In the genomic region with DNA sequence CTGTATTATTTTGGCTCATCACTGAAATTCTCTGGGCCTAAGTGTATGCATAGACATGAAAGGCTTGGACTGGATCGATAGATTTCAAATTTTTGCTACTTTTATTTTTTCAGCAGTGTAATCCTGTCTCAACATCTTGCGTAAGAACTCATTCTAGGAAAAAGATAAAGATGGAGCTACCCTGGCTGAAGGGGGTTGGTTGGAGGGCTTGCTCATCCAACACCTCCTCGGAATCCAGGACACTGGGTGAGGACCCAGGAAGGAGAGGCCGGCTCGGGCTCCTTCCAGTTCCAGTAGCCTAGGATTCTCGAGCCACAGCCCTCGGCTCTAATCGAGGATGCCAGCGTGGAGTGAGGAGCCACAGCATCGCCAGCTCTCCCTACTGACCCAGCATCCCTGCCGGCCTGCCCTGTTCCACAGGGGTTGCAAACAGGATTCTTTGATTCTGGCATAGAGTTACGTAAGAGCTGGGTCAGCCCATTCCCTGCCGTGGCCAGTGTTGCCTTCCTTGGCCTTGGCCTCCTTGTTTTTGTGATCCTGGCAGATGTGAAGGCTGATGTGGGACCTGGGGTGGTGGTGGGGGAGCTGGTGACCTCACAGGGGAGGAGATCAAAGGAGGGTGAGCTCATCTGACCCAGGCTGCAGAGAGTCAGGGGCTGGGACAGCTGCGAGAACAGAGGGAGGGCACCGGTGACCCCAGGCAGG, we compare ENCODE assay signal across 16 cellular contexts.
"Had no signal": no experiment of that assay in that cellular context is flagged by ENCODE, and none has a peak within 500 bp of the region (broad histone marks: within the 10 kb centered on the region; RNA-seq: fewer than 3 reads in every experiment).

No MANE protein-coding gene starts in this region.

- H3K27ac ChIP-seq: dorsolateral prefrontal cortex, left lung, neutrophil, skin epidermis, tibial artery had no signal

- H3K27ac Mint-ChIP-seq: activated CD4-positive, alpha-beta T cell treated with anti-CD3 and anti-CD28 coated beads for 36 hours; activated naive CD4-positive, alpha-beta T cell treated with anti-CD3 and anti-CD28 coated beads, Interleukin-2, amount 50 U/mL, for 24 hours; naive B cell had no signal

- H3K36me3 Mint-ChIP-seq: activated naive CD4-positive, alpha-beta T cell treated with anti-CD3 and anti-CD28 coated beads, Interleukin-2, amount 50 U/mL, for 24 hours; naive B cell had no signal

- FAIRE-seq: keratinocyte had no signal

- H3K4me3 Mint-ChIP-seq: activated CD4-positive, alpha-beta T cell treated with anti-CD3 and anti-CD28 coated beads for 36 hours; activated naive CD4-positive, alpha-beta T cell treated with anti-CD3 and anti-CD28 coated beads, Interleukin-2, amount 50 U/mL, for 24 hours; naive B cell had no signal

- H3K4me3 ChIP-seq: dorsolateral prefrontal cortex, left lung, skin epidermis, tibial artery had no signal

- DNase-seq: activated CD4-positive, alpha-beta T cell treated with anti-CD3 and anti-CD28 coated beads for 36 hours; activated CD4-positive, alpha-beta T cell treated with anti-CD3 and anti-CD28 coated beads, Interleukin-2, amount 50 U/mL, for 48 hours; activated gamma-delta T cell; dorsolateral prefrontal cortex; foreskin melanocyte; hypothalamus; naive B cell; stimulated activated naive CD8-positive, alpha-beta T cell treated with anti-CD3 and anti-CD28 coated beads, Interleukin-15, Interleukin-2, amounts not matched to agents 100 U/mL and 50 U/mL, for 24 hours; substantia nigra; T-helper 2 cell; tibial artery had no signal

- H3K27me3 Mint-ChIP-seq: activated naive CD4-positive, alpha-beta T cell treated with anti-CD3 and anti-CD28 coated beads, Interleukin-2, amount 50 U/mL, for 24 hours had no signal

- H3K9me3 ChIP-seq: left lung, neutrophil, tibial artery had no signal

- ATAC-seq: activated CD4-positive, alpha-beta T cell treated with anti-CD3 and anti-CD28 coated beads for 36 hours; left lung; stimulated activated naive CD8-positive, alpha-beta T cell treated with anti-CD3 and anti-CD28 coated beads, Interleukin-15, Interleukin-2, amounts not matched to agents 100 U/mL and 50 U/mL, for 24 hours had no signal

- H3K9me3 Mint-ChIP-seq: activated naive CD4-positive, alpha-beta T cell treated with anti-CD3 and anti-CD28 coated beads, Interleukin-2, amount 50 U/mL, for 24 hours had no signal

- H3K36me3 ChIP-seq: left lung, neutrophil, tibial artery had no signal

- H3K4me1 ChIP-seq: left lung had no signal

- H3K4me1 Mint-ChIP-seq: activated CD4-positive, alpha-beta T cell treated with anti-CD3 and anti-CD28 coated beads for 36 hours; activated naive CD4-positive, alpha-beta T cell treated with anti-CD3 and anti-CD28 coated beads, Interleukin-2, amount 50 U/mL, for 24 hours; naive B cell had no signal

- H3K27me3 ChIP-seq: left lung, tibial artery had no signal
